ENCODE assay signal across 16 cellular contexts in the genomic region with DNA sequence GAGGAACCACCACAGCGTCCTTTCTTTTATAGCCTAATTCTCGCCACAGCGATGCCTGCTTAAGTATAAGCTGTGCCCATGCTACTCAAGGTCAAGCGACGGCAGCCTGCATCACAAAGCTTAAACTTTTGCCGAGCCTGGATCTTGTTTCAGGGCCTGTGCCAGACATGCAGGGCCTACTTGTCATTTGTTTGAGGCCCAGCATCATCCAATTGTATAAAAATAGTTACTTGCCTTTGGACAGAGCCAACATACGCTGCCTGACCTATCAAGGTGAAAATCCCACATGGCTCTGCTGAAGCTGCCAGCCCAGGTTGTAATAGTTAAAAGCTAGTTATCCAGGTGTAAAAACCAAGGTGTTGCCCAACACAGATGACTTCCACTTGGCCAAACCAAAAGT.
DNase-seq lines count a peak whose midpoint lies in the region; ATAC-seq and TF ChIP-seq lines count a peak whose summit lies in the region.
"Had no signal": no experiment of that assay in that cellular context is flagged by ENCODE, and none has a peak within 500 bp of the region (broad histone marks: within the 10 kb centered on the region; RNA-seq: fewer than 3 reads in every experiment).

No MANE protein-coding gene starts in this region.

- H3K4me3 Mint-ChIP-seq in activated CD8-positive, alpha-beta memory T cell treated with anti-CD3 and anti-CD28 coated beads, Interleukin-2, amount 10 ng/mL, durations not matched to agents 7 days and 5 days, result no peak overlapping the region
- H3K4me3 Mint-ChIP-seq: central memory CD8-positive, alpha-beta T cell had no signal

- peaks cover 71% of the 10 kb centered on the region for H3K4me1 ChIP-seq in left ventricle myocardium inferior
- H3K4me1 ChIP-seq in gastrocnemius medialis, result peaks cover 53 to 62% of the 10 kb centered on the region in 2 donors

- TF ChIP-seq CTCF in SU-DHL-6 (IDR thresholded peaks at IDR 0.05; ENCODE audit: insufficient read depth, low read length, poor library complexity, severe bottlenecking) (no peak), left ventricle myocardium inferior (IDR thresholded peaks at IDR 0.05; ENCODE audit: borderline replicate concordance) (no peak), gastrocnemius medialis (IDR thresholded peaks at IDR 0.05 in 4 of 5, conservative IDR thresholded peaks at IDR 0.05 in 1 of 5) (no peak)

- intact Hi-C loops in left ventricle myocardium inferior (cut with micrococcal nuclease) (loop anchor here (10.0 kb wide), 2 partner anchors 108 to 428 kb away; a partner anchor contains a TSS), gastrocnemius medialis (cut with DNase I; ENCODE audit: low total_unique reads) (loop anchor here (5.0 to 10.0 kb wide), 2 partner anchors 348 to 881 kb away; no protein-coding TSS in a partner anchor)

- H3K36me3 ChIP-seq in SU-DHL-6 (ENCODE audit: low read length), result peaks cover 33% of the 10 kb centered on the region
- H3K36me3 ChIP-seq in left ventricle myocardium inferior, result no peaks in the 10 kb centered on the region
- H3K36me3 ChIP-seq in gastrocnemius medialis, result no peaks in the 10 kb centered on the region
- H3K36me3 ChIP-seq: adrenal gland, left lung, tibial nerve, WERI-Rb-1 had no signal

- no peak for TF ChIP-seq POLR2A in gastrocnemius medialis (IDR thresholded peaks at IDR 0.05)

- in situ Hi-C loops in gastrocnemius medialis (cut with MboI; ENCODE audit: low sequenced_read_pairs in 4 of 4), result loop anchor here (5.0 to 10.0 kb wide), 6 partner anchors 108 to 428 kb away; a partner anchor contains a TSS

- H2AFZ ChIP-seq in SU-DHL-6 (ENCODE audit: low read depth, low read length, severe bottlenecking), result no peak overlapping the region

- no peak overlapping the region for H3K9ac ChIP-seq in SU-DHL-6 (ENCODE audit: low read length)

- H3K9me2 ChIP-seq in SU-DHL-6 (replicated peaks; ENCODE audit: insufficient read depth, low read length), result no peaks in the 10 kb centered on the region

- peak overlapping the region; percentile 37 for H3K4me2 ChIP-seq in SU-DHL-6 (ENCODE audit: low read depth, low read length, poor library complexity, severe bottlenecking)

- no peak for DNase-seq in activated CD8-positive, alpha-beta memory T cell treated with anti-CD3 and anti-CD28 coated beads, Interleukin-2, amount 10 ng/mL, durations not matched to agents 7 days and 5 days
- DNase-seq in activated CD8-positive, alpha-beta memory T cell treated with anti-CD3 and anti-CD28 coated beads, Interleukin-2, amount 50 U/mL, for 4 hours, result no peak
- peak; percentile 61 for DNase-seq in left ventricle myocardium inferior
- DNase-seq in gastrocnemius medialis, result peak; percentile 77 to 92
- no peak for DNase-seq in NCI-H1048 (lab: John Stamatoyannopoulos, UW)
- DNase-seq in RPMI8226, result no peak
- DNase-seq: adrenal gland, left lung, NCI-H1092, NCI-H748 treated with DMSO at 0.1 percent for 48 hours, WERI-Rb-1 had no signal

- H3K36me3 Mint-ChIP-seq in activated CD8-positive, alpha-beta memory T cell treated with anti-CD3 and anti-CD28 coated beads, Interleukin-2, amount 10 ng/mL, durations not matched to agents 7 days and 5 days, result peaks cover 7% of the 10 kb centered on the region

- peaks cover 93% of the 10 kb centered on the region for H3K79me2 ChIP-seq in SU-DHL-6 (ENCODE audit: insufficient read depth, low read length)

- H3K27ac ChIP-seq in SU-DHL-6 (ENCODE audit: low read depth, low read length) (peak overlapping the region; percentile 62), left ventricle myocardium inferior (replicated peaks) (peak overlapping the region; percentile 75), gastrocnemius medialis (peak overlapping the region; percentile 83 to 94 (median 86))
- H3K27ac ChIP-seq: adrenal gland, left lung, tibial nerve, WERI-Rb-1 had no signal

- peaks cover 64% of the 10 kb centered on the region for H3F3A ChIP-seq in SU-DHL-6 (ENCODE audit: insufficient read depth)

- ATAC-seq in activated CD8-positive, alpha-beta memory T cell treated with anti-CD3 and anti-CD28 coated beads, Interleukin-2, amount 10 ng/mL, durations not matched to agents 7 days and 5 days, result no peak
- ATAC-seq in gastrocnemius medialis (peak; percentile 84 to 85), HG02852 (IDR thresholded peaks at IDR 0.05; ENCODE audit: unreplicated experiment) (no peak)
- ATAC-seq: Panc1 had no signal

- no peak overlapping the region for H3K4me3 ChIP-seq in SU-DHL-6 (ENCODE audit: insufficient read depth, low read length, poor library complexity, severe bottlenecking)
- no peak overlapping the region for H3K4me3 ChIP-seq in left ventricle myocardium inferior
- H3K4me3 ChIP-seq in gastrocnemius medialis, result no peak overlapping the region
- H3K4me3 ChIP-seq: adrenal gland, left lung, tibial nerve had no signal

- peak overlapping the region; percentile 18 for H3K27ac Mint-ChIP-seq in activated CD8-positive, alpha-beta memory T cell treated with anti-CD3 and anti-CD28 coated beads, Interleukin-2, amount 10 ng/mL, durations not matched to agents 7 days and 5 days

- H3K4me1 Mint-ChIP-seq in activated CD8-positive, alpha-beta memory T cell treated with anti-CD3 and anti-CD28 coated beads, Interleukin-2, amount 10 ng/mL, durations not matched to agents 7 days and 5 days, result peaks cover 47% of the 10 kb centered on the region

- H4K20me1 ChIP-seq in SU-DHL-6 (ENCODE audit: low read depth, low read length), result no peaks in the 10 kb centered on the region; the same call in 1 of the 2 replicates

- H3K27me3 ChIP-seq in SU-DHL-6 (ENCODE audit: low read length), result no peaks in the 10 kb centered on the region
- no peaks in the 10 kb centered on the region for H3K27me3 ChIP-seq in left ventricle myocardium inferior (ENCODE audit: low read depth)
- H3K27me3 ChIP-seq in gastrocnemius medialis, result no peaks in the 10 kb centered on the region
- H3K27me3 ChIP-seq: adrenal gland, left lung, tibial nerve had no signal

- CTCF ChIA-PET in activated CD8-positive, alpha-beta memory T cell treated with anti-CD3 and anti-CD28 coated beads, Interleukin-2, amount 10 ng/mL, durations not matched to agents 7 days and 5 days (lab: Charles Lee), result interaction anchor here (0.6 to 4.7 kb wide), 20 partner anchors 18 to 230 kb away, joined by 3 to 75 read pairs (median 7); a partner anchor contains a TSS

- no peaks in the 10 kb centered on the region for H3K9me3 Mint-ChIP-seq in activated CD8-positive, alpha-beta memory T cell treated with anti-CD3 and anti-CD28 coated beads, Interleukin-2, amount 10 ng/mL, durations not matched to agents 7 days and 5 days (ENCODE audit: low read depth)
- H3K9me3 Mint-ChIP-seq: central memory CD8-positive, alpha-beta T cell had no signal

- H3K27me3 Mint-ChIP-seq in activated CD8-positive, alpha-beta memory T cell treated with anti-CD3 and anti-CD28 coated beads, Interleukin-2, amount 10 ng/mL, durations not matched to agents 7 days and 5 days, result no peaks in the 10 kb centered on the region
- H3K27me3 Mint-ChIP-seq: central memory CD8-positive, alpha-beta T cell had no signal

- H3K9me3 ChIP-seq in SU-DHL-6 (ENCODE audit: insufficient read depth, low read length) (no peaks in the 10 kb centered on the region), left ventricle myocardium inferior (replicated peaks) (no peaks in the 10 kb centered on the region), gastrocnemius medialis (no peaks in the 10 kb centered on the region)
- H3K9me3 ChIP-seq: adrenal gland, left lung, tibial nerve had no signal

Comparison
In these comparisons a context has a peak if more than half of its experiments do, and no peak if none do; other contexts are left out.
1. ATAC-seq: peak in gastrocnemius medialis (2 of 2); none in activated CD8-positive, alpha-beta memory T cell treated with anti-CD3 and anti-CD28 coated beads, Interleukin-2, amount 10 ng/mL, durations not matched to agents 7 days and 5 days (single experiment) and HG02852 (single experiment).
2. DNase-seq: peak in left ventricle myocardium inferior (single experiment) and gastrocnemius medialis (2 of 2); none in activated CD8-positive, alpha-beta memory T cell treated with anti-CD3 and anti-CD28 coated beads, Interleukin-2, amount 10 ng/mL, durations not matched to agents 7 days and 5 days (single experiment), activated CD8-positive, alpha-beta memory T cell treated with anti-CD3 and anti-CD28 coated beads, Interleukin-2, amount 50 U/mL, for 4 hours (single experiment), NCI-H1048 (single experiment) and RPMI8226 (single experiment).
3. Peak in every context shown above with its lines, with median percentiles within 50 percentile points of each other: H3K27ac ChIP-seq.